ENCODE assay signal across 1 cellular context in genomic region chr19:58385313-58386165, GRCh38.
TF ChIP-seq lines count a peak whose summit lies in the region.

No MANE protein-coding gene starts in this region.

TF ChIP-seq in H1, 55 proteins besides CTCF, POLR2A, EP300 and RAD21:
- TF ChIP-seq TEAD4 (IDR thresholded peaks at IDR 0.05; ENCODE audit: low read depth, low read length) (no peak), ATF2 (IDR thresholded peaks at IDR 0.05; ENCODE audit: low read length) (no peak)
